Comparison of ENCODE assay signal across 21 cellular contexts in genomic region chr19:42655748-42656147, GRCh38.
DNase-seq lines count a peak whose midpoint lies in the region; ATAC-seq and TF ChIP-seq lines count a peak whose summit lies in the region.
"Had no signal": no experiment of that assay in that cellular context is flagged by ENCODE, and none has a peak within 500 bp of the region (broad histone marks: within the 10 kb centered on the region; RNA-seq: fewer than 3 reads in every experiment).

No MANE protein-coding gene starts in this region.

- H3K9me3 ChIP-seq in prostate gland = no peaks in the 10 kb centered on the region
- H3K9me3 ChIP-seq: BE2C, SJCRH30 had no signal

- no peaks in the 10 kb centered on the region for H3K36me3 ChIP-seq in prostate gland
- H3K36me3 ChIP-seq: BE2C, SJCRH30 had no signal

- WGBS in prostate gland = 44% methylated on average over 1 of the region's 1 CpG

- no peaks in the 10 kb centered on the region for H3K27me3 ChIP-seq in prostate gland (replicated peaks; ENCODE audit: insufficient read depth)
- H3K27me3 ChIP-seq: BE2C, SJCRH30 had no signal

- no peak for TF ChIP-seq CTCF in prostate gland (IDR thresholded peaks at IDR 0.05)

- H3K4me1 ChIP-seq in prostate gland (replicated peaks) = no peaks in the 10 kb centered on the region
- H3K4me1 ChIP-seq: BE2C, SJCRH30 had no signal

- TF ChIP-seq POLR2A in prostate gland (IDR thresholded peaks at IDR 0.05) = no peak

- intact Hi-C loops in prostate gland (cut with DNase I) (no loop called here), Right ventricle myocardium superior (cut with DNase I) (no loop called here)

- DNase-seq in G401 (ENCODE audit: low spot score) (peak; percentile 43), SK-MEL-5 (ENCODE audit: low read depth, low spot score) (peak; percentile 15), foreskin melanocyte (peak; percentile 68), prostate gland (ENCODE audit: low spot score) (peak; percentile 30), NCI-H345 (lab: John Stamatoyannopoulos, UW) (no peak), Right ventricle myocardium superior (no peak)
- DNase-seq in activated T-cell treated with anti-CD3 and anti-CD28 coated beads, Interleukin-2, amount 50 U/mL, for 1 hour = no peak
- DNase-seq: BE2C; CD4-positive, CD25-positive, alpha-beta regulatory T cell; COR-L47; GDM1; Kasumi-1; NCI-H1092 treated with DMSO at 0.1 percent for 48 hours; NCI-H1694; NCI-H2107; NCI-H524; NCI-H82; SJCRH30 had no signal

- no peak overlapping the region for H3K4me3 ChIP-seq in prostate gland
- H3K4me3 ChIP-seq: GM23338, SJCRH30 had no signal

- in situ Hi-C loops in G401 (cut with HindIII; ENCODE audit: low sequenced_read_pairs) = no loop called here
- in situ Hi-C loops in SK-MEL-5 (cut with HindIII; ENCODE audit: low pct_unique_long_range_greater_than_20kb, low sequenced_read_pairs) = no loop called here

- H3K27ac ChIP-seq in prostate gland = no peak overlapping the region
- H3K27ac ChIP-seq: SJCRH30 had no signal

- ATAC-seq in GM19395 (IDR thresholded peaks at IDR 0.05; ENCODE audit: unreplicated experiment) = no peak
- no peak for ATAC-seq in Right ventricle myocardium superior (ENCODE audit: poor library complexity)
- ATAC-seq: GM23338, HCT116 had no signal

Comparison
In these comparisons a context has a peak if more than half of its experiments do, and no peak if none do; other contexts are left out.
1. DNase-seq: peak in G401 (single experiment), SK-MEL-5 (single experiment), foreskin melanocyte (single experiment) and prostate gland (single experiment); none in activated T-cell treated with anti-CD3 and anti-CD28 coated beads, Interleukin-2, amount 50 U/mL, for 1 hour (single experiment), NCI-H345 (single experiment) and Right ventricle myocardium superior (single experiment).